Comparison of ENCODE assay signal across 2 cellular contexts in the genomic region with DNA sequence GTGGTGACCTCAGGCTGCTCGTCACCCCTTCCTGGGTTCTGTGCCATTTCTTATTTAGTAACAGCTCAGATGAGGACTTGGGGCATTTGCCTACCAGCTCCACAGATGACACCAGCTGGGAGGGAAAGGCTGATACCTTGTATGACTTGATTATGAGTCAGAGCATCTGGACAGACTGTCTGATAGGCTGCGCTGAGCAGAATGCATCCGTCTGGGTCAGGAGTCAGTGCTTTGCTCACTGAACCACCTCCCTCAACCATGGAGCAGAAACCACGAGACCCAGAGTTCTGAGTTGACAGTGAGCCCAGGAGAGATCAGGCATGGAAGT.
TF ChIP-seq lines count a peak whose summit lies in the region.

No MANE protein-coding gene starts in this region.

TF ChIP-seq in IMR-90, 13 proteins besides CTCF, POLR2A, EP300 and RAD21:
- TF ChIP-seq MAFK (IDR thresholded peaks at IDR 0.05; ENCODE audit: low read depth, low read length) (no peak), BHLHE40 (IDR thresholded peaks at IDR 0.05; ENCODE audit: low read depth, low read length) (peak; percentile 9; the same call in 1 of the 2 replicates), CHD1 (IDR thresholded peaks at IDR 0.05; ENCODE audit: low read depth, low read length) (no peak), NFE2L2 (IDR thresholded peaks at IDR 0.05; ENCODE audit: low read depth, low read length) (no peak), SMC3 (IDR thresholded peaks at IDR 0.05; ENCODE audit: low read depth, low read length) (no peak), RFX5 (IDR thresholded peaks at IDR 0.05; ENCODE audit: low read depth, low read length) (no peak), MAZ (IDR thresholded peaks at IDR 0.05; ENCODE audit: borderline replicate concordance, low read depth, low read length) (peak; percentile 44; the same call in 1 of the 2 replicates), MXI1 (IDR thresholded peaks at IDR 0.05; ENCODE audit: borderline replicate concordance, low read depth, low read length) (peak; percentile 76; the same call in 1 of the 2 replicates), RCOR1 (IDR thresholded peaks at IDR 0.05; ENCODE audit: insufficient replicate concordance, low read length) (peak; percentile 9), CEBPB (IDR thresholded peaks at IDR 0.05; ENCODE audit: low read depth, low read length) (no peak), FOS (IDR thresholded peaks at IDR 0.05; ENCODE audit: low read depth, low read length) (peak; percentile 95), USF2 (IDR thresholded peaks at IDR 0.05; ENCODE audit: low read depth, low read length) (peak; percentile 46; the same call in 1 of the 2 replicates)
- TF ChIP-seq, protein P1, sequence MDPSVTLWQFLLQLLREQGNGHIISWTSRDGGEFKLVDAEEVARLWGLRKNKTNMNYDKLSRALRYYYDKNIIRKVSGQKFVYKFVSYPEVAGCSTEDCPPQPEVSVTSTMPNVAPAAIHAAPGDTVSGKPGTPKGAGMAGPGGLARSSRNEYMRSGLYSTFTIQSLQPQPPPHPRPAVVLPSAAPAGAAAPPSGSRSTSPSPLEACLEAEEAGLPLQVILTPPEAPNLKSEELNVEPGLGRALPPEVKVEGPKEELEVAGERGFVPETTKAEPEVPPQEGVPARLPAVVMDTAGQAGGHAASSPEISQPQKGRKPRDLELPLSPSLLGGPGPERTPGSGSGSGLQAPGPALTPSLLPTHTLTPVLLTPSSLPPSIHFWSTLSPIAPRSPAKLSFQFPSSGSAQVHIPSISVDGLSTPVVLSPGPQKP (IDR thresholded peaks at IDR 0.05; ENCODE audit: borderline replicate concordance, low read depth, low read length) = no peak

TF ChIP-seq in K562, 482 proteins besides CTCF, POLR2A, EP300 and RAD21:
- TF ChIP-seq FOSL1 (tag; conservative IDR thresholded peaks at IDR 0.05) = peak; percentile 86
- TF ChIP-seq BRCA1 (IDR thresholded peaks at IDR 0.05) = no peak
- TF ChIP-seq BRCA1 (CRISPR knock-in tag; IDR thresholded peaks at IDR 0.05) = no peak
- no peak for TF ChIP-seq PRMT5 (CRISPR knock-in tag; IDR thresholded peaks at IDR 0.05)
- TF ChIP-seq NRF1 (conservative IDR thresholded peaks at IDR 0.05 in 1 of 2, IDR thresholded peaks at IDR 0.05 in 1 of 2) = peak; percentile 27 to 41; a peak in 2 of 4 replicates
- TF ChIP-seq CBFA2T2 (conservative IDR thresholded peaks at IDR 0.05) = peak; percentile 10; the same call in 1 of the 2 replicates
- peak; percentile 58; the same call in 1 of the 2 replicates for TF ChIP-seq JUND (IDR thresholded peaks at IDR 0.05; ENCODE audit: borderline replicate concordance, low read depth, low read length)
- no peak for TF ChIP-seq JUND (tag; IDR thresholded peaks at IDR 0.05; ENCODE audit: borderline replicate concordance, low read depth, low read length)
- TF ChIP-seq MNT (conservative IDR thresholded peaks at IDR 0.05) = no peak
- 0 out of 2 replicates have a peak, but pooled peaks have one; percentile 11 for TF ChIP-seq CBFA2T3 (IDR thresholded peaks at IDR 0.05)
- TF ChIP-seq ATF3 (IDR thresholded peaks at IDR 0.05) = peak; percentile 50
- TF ChIP-seq ATF3 (CRISPR knock-in tag; conservative IDR thresholded peaks at IDR 0.05) = no peak
